22 cellular contexts compared by ENCODE assay signal in genomic region chr9:137463194-137463930, GRCh38. TPM values are rescaled to one million over a fixed set of nuclear protein-coding genes. Genes with fewer than 3 reads are reported as not detected.
DNase-seq lines count a peak whose midpoint lies in the region; ATAC-seq, FAIRE-seq and TF ChIP-seq lines count a peak whose summit lies in the region.
"Had no signal": no experiment of that assay in that cellular context is flagged by ENCODE, and none has a peak within 500 bp of the region (broad histone marks: within the 10 kb centered on the region; RNA-seq: fewer than 3 reads in every experiment).

No MANE protein-coding gene starts in this region.

- peaks cover 22 to 49% (median 40%) of the 10 kb centered on the region in 10 experiments for H3K4me1 ChIP-seq in BLaER1 treated with 17β-estradiol and CSF1 and Interleukin-3, amounts not matched to agents 10 nM and 100 nM
- peaks cover 10% of the 10 kb centered on the region for H3K4me1 ChIP-seq in lower lobe of right lung
- H3K4me1 ChIP-seq: parathyroid adenoma had no signal

- no peak overlapping the region for H3K9ac ChIP-seq in BLaER1 treated with 17β-estradiol and CSF1 and Interleukin-3, amounts not matched to agents 10 nM and 100 nM
- H3K9ac ChIP-seq: parathyroid adenoma had no signal

- H3K4me3 ChIP-seq in BLaER1 treated with 17β-estradiol and CSF1 and Interleukin-3, amounts not matched to agents 10 nM and 100 nM = no peak overlapping the region
- H3K4me3 ChIP-seq in lower lobe of right lung = no peak overlapping the region

- no peaks in the 10 kb centered on the region for H3K27me3 Mint-ChIP-seq in activated naive CD8-positive, alpha-beta T cell
- peaks cover 0 to 4% (median 0%) of the 10 kb centered on the region in 5 donors for H3K27me3 Mint-ChIP-seq in naive thymus-derived CD8-positive, alpha-beta T cell

- H3K36me3 Mint-ChIP-seq in activated naive CD8-positive, alpha-beta T cell = no peaks in the 10 kb centered on the region
- H3K36me3 Mint-ChIP-seq in naive thymus-derived CD8-positive, alpha-beta T cell = peaks cover 0 to 2% (median 0%) of the 10 kb centered on the region in 3 donors

- no peaks in the 10 kb centered on the region for H3K9me3 Mint-ChIP-seq in activated naive CD8-positive, alpha-beta T cell (ENCODE audit: low read depth)
- no peaks in the 10 kb centered on the region for H3K9me3 Mint-ChIP-seq in naive thymus-derived CD8-positive, alpha-beta T cell

- H3K9me3 ChIP-seq in BLaER1 treated with 17β-estradiol and CSF1 and Interleukin-3, amounts not matched to agents 10 nM and 100 nM (replicated peaks in 1 of 11) = 0 out of 22 replicates have a peak, but pooled peaks cover 0 to 5% (median 0%) of the 10 kb centered on the region in 11 experiments
- no peaks in the 10 kb centered on the region for H3K9me3 ChIP-seq in lower lobe of right lung

- TF ChIP-seq CTCF in lower lobe of right lung (IDR thresholded peaks at IDR 0.05) (no peak), omental fat pad (IDR thresholded peaks at IDR 0.05) (no peak)

- peak overlapping the region; percentile 34 for H3K27ac Mint-ChIP-seq in activated naive CD8-positive, alpha-beta T cell
- peak overlapping the region in 9 of 10 donors; percentile 26 to 98 (median 92) for H3K27ac Mint-ChIP-seq in naive thymus-derived CD8-positive, alpha-beta T cell

- peaks cover 0 to 14% (median 12%) of the 10 kb centered on the region in 11 experiments; a peak in 14 of 22 replicates for H3K27me3 ChIP-seq in BLaER1 treated with 17β-estradiol and CSF1 and Interleukin-3, amounts not matched to agents 10 nM and 100 nM
- no peaks in the 10 kb centered on the region for H3K27me3 ChIP-seq in lower lobe of right lung (ENCODE audit: low read depth)

- intact Hi-C loops in lower lobe of right lung (cut with DNase I) = no loop called here

- no peak for FAIRE-seq in frontal cortex (lab: Jason Lieb, UNC)
- FAIRE-seq: small intestine had no signal

- peaks cover 0 to 19% (median 4%) of the 10 kb centered on the region in 11 experiments; a peak in 19 of 22 replicates for H4K20me1 ChIP-seq in BLaER1 treated with 17β-estradiol and CSF1 and Interleukin-3, amounts not matched to agents 10 nM and 100 nM

- H3K4me2 ChIP-seq in BLaER1 treated with 17β-estradiol and CSF1 and Interleukin-3, amounts not matched to agents 10 nM and 100 nM = peak overlapping the region in 7 of 11 experiments; percentile 66 to 99 (median 88); a peak in 10 of 22 replicates

- H3K4me3 Mint-ChIP-seq in activated naive CD8-positive, alpha-beta T cell = peak overlapping the region; percentile 68
- H3K4me3 Mint-ChIP-seq in naive thymus-derived CD8-positive, alpha-beta T cell = peak overlapping the region; percentile 26 to 80 (median 59)

- POLR2A ChIA-PET in naive thymus-derived CD8-positive, alpha-beta T cell (lab: Charles Lee) = interaction anchor here (0.5 to 4.6 kb wide), 3 partner anchors 11 to 40 kb away, joined by 3 to 26 read pairs (median 3); partner anchors contain the start of genes EXD3 and NOXA1

- no peaks in the 10 kb centered on the region for H3K36me3 ChIP-seq in BLaER1 treated with 17β-estradiol and CSF1 and Interleukin-3, amounts not matched to agents 10 nM and 100 nM
- no peaks in the 10 kb centered on the region for H3K36me3 ChIP-seq in lower lobe of right lung

- H3K4me1 Mint-ChIP-seq in activated naive CD8-positive, alpha-beta T cell (ENCODE audit: low read depth) = peaks cover 18% of the 10 kb centered on the region
- H3K4me1 Mint-ChIP-seq in naive thymus-derived CD8-positive, alpha-beta T cell = peaks cover 6 to 41% (median 23%) of the 10 kb centered on the region in 4 donors

- ATAC-seq in naive thymus-derived CD8-positive, alpha-beta T cell = no peak
- ATAC-seq in lower lobe of right lung (no peak), omental fat pad (ENCODE audit: low FRiP score) (no peak)

- no peak overlapping the region for H3K27ac ChIP-seq in BLaER1 treated with 17β-estradiol and CSF1 and Interleukin-3, amounts not matched to agents 10 nM and 100 nM
- no peak overlapping the region for H3K27ac ChIP-seq in lower lobe of right lung
- H3K27ac ChIP-seq: 22Rv1, C4-2B, parathyroid adenoma had no signal

- DNase-seq in NCI-H2171 (lab: John Stamatoyannopoulos, UW) (peak; percentile 66), NCI-H2171 treated with DMSO at 0.1 percent for 48 hours (lab: John Stamatoyannopoulos, UW) (no peak), lower lobe of right lung (no peak), omental fat pad (ENCODE audit: low spot score) (no peak), frontal cortex (ENCODE audit: low spot score in 2 of 2) (no peak)
- peak in 1 of 10 donors; percentile 60 for DNase-seq in naive thymus-derived CD8-positive, alpha-beta T cell
- DNase-seq: activated CD4-positive, alpha-beta T cell treated with anti-CD3 and anti-CD28 coated beads for 4 hours; DMS79; GOT3; hippocampal formation; KBM-7; MV-4-11; NCI-H2107; NCI-H526 treated with DMSO at 0.1 percent for 48 hours; small intestine had no signal

RNA-seq across cellular contexts. Expression of gene NSMF, which starts 4.2 kb away (rescaled TPM):
- total RNA-seq in naive thymus-derived CD8-positive, alpha-beta T cell = 10 to 100 TPM; 19.1 to 19.3 TPM
- 10 to 100 TPM in 1 of 3 donors, 1 to 10 TPM in 2; 7.7 to 14.7 (median 8.2) TPM for polyA plus RNA-seq in naive thymus-derived CD8-positive, alpha-beta T cell
- total RNA-seq in lower lobe of right lung = 20.7 TPM
- 10 to 100 TPM; 29.6 to 59.9 (median 31.5) TPM for total RNA-seq in omental fat pad
- total RNA-seq in frontal cortex = 33.0 TPM

RNA-seq across cellular contexts. Expression of gene ENTPD8, which starts 22.2 kb away (rescaled TPM):
- not detected for total RNA-seq in naive thymus-derived CD8-positive, alpha-beta T cell
- polyA plus RNA-seq in naive thymus-derived CD8-positive, alpha-beta T cell = not detected
- total RNA-seq in lower lobe of right lung = 0.15 TPM
- not detected for total RNA-seq in omental fat pad
- total RNA-seq in frontal cortex = not detected
- total RNA-seq: OCI-LY7, SK-MEL-5 had no signal

RNA-seq across cellular contexts. Expression of gene NOXA1, which starts 40.2 kb away (rescaled TPM):
- total RNA-seq in naive thymus-derived CD8-positive, alpha-beta T cell = 1 to 10 TPM; 4.1 to 4.5 TPM
- 1 to 10 TPM in 2 of 3 donors, under 1 TPM in 1; 0.75 to 1.1 (median 1.1) TPM for polyA plus RNA-seq in naive thymus-derived CD8-positive, alpha-beta T cell
- 6.9 TPM for total RNA-seq in lower lobe of right lung
- total RNA-seq in omental fat pad = 1 to 10 TPM in 3 of 4 donors, under 1 TPM in 1; 0.84 to 3.8 (median 2.1) TPM
- total RNA-seq in frontal cortex = 1.2 TPM
- total RNA-seq: OCI-LY7 had no signal

RNA-seq across cellular contexts. Expression of gene EXD3, which starts 40.4 kb away (rescaled TPM):
- total RNA-seq in naive thymus-derived CD8-positive, alpha-beta T cell = 10 to 100 TPM; 26.4 to 28.3 TPM
- polyA plus RNA-seq in naive thymus-derived CD8-positive, alpha-beta T cell = 1 to 10 TPM; 2.6 to 4.3 (median 3.9) TPM
- 25.2 TPM for total RNA-seq in lower lobe of right lung
- total RNA-seq in omental fat pad = 10 to 100 TPM in 3 of 4 donors, 1 to 10 TPM in 1; 8.3 to 18.3 (median 10.5) TPM
- total RNA-seq in frontal cortex = 12.6 TPM
